ENCODE assay signal across 2 cellular contexts in the genomic region with DNA sequence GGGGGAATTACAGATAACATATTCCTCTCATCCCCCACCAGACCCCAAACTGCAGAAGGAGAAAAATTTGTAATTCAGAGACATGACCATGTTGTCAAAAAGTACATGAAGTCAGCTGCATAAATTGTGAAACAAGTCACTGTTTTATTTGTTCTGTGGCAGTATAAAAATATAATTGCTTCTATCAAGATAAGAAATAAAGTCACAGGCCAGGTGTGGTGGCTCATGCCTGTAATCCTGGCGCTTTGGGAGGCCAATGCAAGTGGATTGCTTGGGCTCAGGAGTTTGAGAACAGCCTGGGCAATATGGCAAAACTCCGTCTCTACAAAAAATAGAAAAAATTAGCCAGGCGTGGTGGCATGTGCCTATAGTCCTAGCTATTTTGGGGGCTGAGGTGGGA.
"Had no signal": no experiment of that assay in that cellular context is flagged by ENCODE, and none has a peak within 500 bp of the region (broad histone marks: within the 10 kb centered on the region; RNA-seq: fewer than 3 reads in every experiment).

No MANE protein-coding gene starts in this region.

- DNase-seq: GDM1 had no signal

- ATAC-seq: GM12878 had no signal

- H3K4me3 ChIP-seq: GM12878 had no signal
